ENCODE assay signal across 11 cellular contexts in the genomic region with DNA sequence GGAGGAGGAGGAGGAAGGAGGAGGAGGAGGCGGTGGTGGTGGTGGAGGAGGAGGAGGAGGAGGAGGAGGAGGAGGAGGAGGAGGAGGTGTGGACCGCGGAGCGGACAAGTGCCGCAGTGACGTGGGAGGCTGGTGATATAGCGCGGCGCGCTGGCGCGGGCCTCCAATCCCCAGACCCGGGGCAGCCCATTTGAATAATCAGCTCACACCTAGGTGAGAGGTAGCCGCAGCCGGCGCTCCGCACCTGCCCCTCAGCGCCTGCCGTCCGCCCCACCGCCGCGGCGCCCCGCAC. TPM values are rescaled to one million over a fixed set of nuclear protein-coding genes. Genes with fewer than 3 reads are reported as not detected.
DNase-seq lines count a peak whose midpoint lies in the region; ATAC-seq and TF ChIP-seq lines count a peak whose summit lies in the region.
"Had no signal": no experiment of that assay in that cellular context is flagged by ENCODE, and none has a peak within 500 bp of the region (broad histone marks: within the 10 kb centered on the region; RNA-seq: fewer than 3 reads in every experiment).

No MANE protein-coding gene starts in this region.

- peaks cover 18% of the 10 kb centered on the region for H3K36me3 ChIP-seq in RWPE2 (ENCODE audit: low read depth)

- peak overlapping the region; percentile 20 for H3K27ac ChIP-seq in RWPE2 (ENCODE audit: poor library complexity, severe bottlenecking)

- intact Hi-C loops in sciatic nerve (cut with DNase I) = no loop called here

- H3K4me3 ChIP-seq in RWPE2 (ENCODE audit: severe bottlenecking) = peak overlapping the region; percentile 53

- no peaks in the 10 kb centered on the region for H3K9me3 ChIP-seq in RWPE2 (ENCODE audit: severe bottlenecking)

- no peak overlapping the region for H3K27ac Mint-ChIP-seq in T-helper 2 cell treated with Interferon-gamma antibody and Interleukin-4, amounts not matched to agents 5 μg/mL and 100 μg/mL, for 36 hours
- H3K27ac Mint-ChIP-seq: T-helper 1 cell treated with Interleukin-12 subunit alpha and Interleukin-12 subunit beta and Interleukin-4 antibody, amounts not matched to agents 30 μg/mL and 1 μg/mL, for 36 hours had no signal

- H3K36me3 Mint-ChIP-seq in T-helper 2 cell treated with Interferon-gamma antibody and Interleukin-4, amounts not matched to agents 5 μg/mL and 100 μg/mL, for 36 hours (ENCODE audit: low read depth) = no peaks in the 10 kb centered on the region

- ATAC-seq in RWPE2 (ENCODE audit: low read depth) (peak; percentile 81), left lobe of liver (peak; percentile 63), GM18861 (IDR thresholded peaks at IDR 0.05; ENCODE audit: unreplicated experiment) (no peak), sciatic nerve (no peak)

- H3K9me3 Mint-ChIP-seq in T-helper 2 cell treated with Interferon-gamma antibody and Interleukin-4, amounts not matched to agents 5 μg/mL and 100 μg/mL, for 36 hours = no peaks in the 10 kb centered on the region
- H3K9me3 Mint-ChIP-seq: T-helper 1 cell treated with Interleukin-12 subunit alpha and Interleukin-12 subunit beta and Interleukin-4 antibody, amounts not matched to agents 30 μg/mL and 1 μg/mL, for 36 hours had no signal

- no peaks in the 10 kb centered on the region for H3K4me1 Mint-ChIP-seq in T-helper 2 cell treated with Interferon-gamma antibody and Interleukin-4, amounts not matched to agents 5 μg/mL and 100 μg/mL, for 36 hours (ENCODE audit: low read depth)

- peak; percentile 29 for DNase-seq in NCI-H2107 (lab: John Stamatoyannopoulos, UW)
- no peak for DNase-seq in NCI-H2107 treated with DMSO at 0.1 percent for 48 hours (lab: John Stamatoyannopoulos, UW; ENCODE audit: unreplicated experiment)
- no peak for DNase-seq in RWPE2 (ENCODE audit: low spot score)
- DNase-seq in left lobe of liver (ENCODE audit: low spot score) = peak; percentile 91
- DNase-seq in T-helper 2 cell treated with Interferon-gamma antibody and Interleukin-4, amounts not matched to agents 5 μg/mL and 100 μg/mL, for 36 hours (ENCODE audit: low spot score) = no peak
- DNase-seq in sciatic nerve (ENCODE audit: low spot score) = no peak
- no peak for DNase-seq in NCI-H226
- DNase-seq: 8988T; activated CD8-positive, alpha-beta memory T cell treated with anti-CD3 and anti-CD28 coated beads, Interleukin-2, amount 50 U/mL, for 4 hours had no signal

- H3K4me3 Mint-ChIP-seq in T-helper 2 cell treated with Interferon-gamma antibody and Interleukin-4, amounts not matched to agents 5 μg/mL and 100 μg/mL, for 36 hours = no peak overlapping the region
- H3K4me3 Mint-ChIP-seq: T-helper 1 cell treated with Interleukin-12 subunit alpha and Interleukin-12 subunit beta and Interleukin-4 antibody, amounts not matched to agents 30 μg/mL and 1 μg/mL, for 36 hours had no signal

- no peak for TF ChIP-seq CTCF in RWPE2 (IDR thresholded peaks at IDR 0.05; ENCODE audit: poor library complexity, severe bottlenecking)

- H3K4me1 ChIP-seq in RWPE2 (ENCODE audit: insufficient read depth, poor library complexity, severe bottlenecking) = no peaks in the 10 kb centered on the region

- H3K27me3 Mint-ChIP-seq in T-helper 2 cell treated with Interferon-gamma antibody and Interleukin-4, amounts not matched to agents 5 μg/mL and 100 μg/mL, for 36 hours (ENCODE audit: low read depth) = peaks cover 73% of the 10 kb centered on the region

- H3K27me3 ChIP-seq in RWPE2 (ENCODE audit: insufficient read depth, poor library complexity, severe bottlenecking) = peaks cover 3% of the 10 kb centered on the region

RNA-seq across cellular contexts. Expression of gene FOXA2, which starts 0.2 kb away (rescaled TPM):
- total RNA-seq in left lobe of liver (18.9 TPM), sciatic nerve (not detected)

Comparison
In these comparisons a context has a peak if more than half of its experiments do, and no peak if none do; other contexts are left out.
1. DNase-seq: peak in NCI-H2107 (single experiment) and left lobe of liver (single experiment); none in NCI-H2107 treated with DMSO at 0.1 percent for 48 hours (single experiment), RWPE2 (single experiment), T-helper 2 cell treated with Interferon-gamma antibody and Interleukin-4, amounts not matched to agents 5 μg/mL and 100 μg/mL, for 36 hours (single experiment), sciatic nerve (single experiment) and NCI-H226 (single experiment).
2. ATAC-seq: peak in RWPE2 (single experiment) and left lobe of liver (single experiment); none in GM18861 (single experiment) and sciatic nerve (single experiment).
3. RNA of gene FOXA2, which starts 0.2 kb away (total RNA-seq): 18.9 TPM in left lobe of liver (single experiment); not detected in sciatic nerve (single experiment); every median in the first group is over 10 times any median in the second.